ENCODE assay signal across 1 cellular context in genomic region chr17:28726912-28727726, GRCh38.
A peak's percentile ranks its signal among the peaks of the same experiment; 100 is the strongest.
TF ChIP-seq lines count a peak whose summit lies in the region.

No MANE protein-coding gene starts in this region.

TF ChIP-seq in K562, 482 proteins besides CTCF, POLR2A, EP300 and RAD21 (continued from another document and continues in another):
- TF ChIP-seq ZBTB2 (IDR thresholded peaks at IDR 0.05) (0 out of 2 replicates have a peak, but pooled peaks have one; percentile 27), TFAP4 (CRISPR knock-in tag; IDR thresholded peaks at IDR 0.05; ENCODE audit: borderline replicate concordance) (peak; percentile 99), ZEB2 (IDR thresholded peaks at IDR 0.05) (peak; percentile 73), RNF2 (IDR thresholded peaks at IDR 0.05) (peak; percentile 56; the same call in 1 of the 2 replicates), ARID1B (IDR thresholded peaks at IDR 0.05) (no peak), ZNF146 (CRISPR knock-in tag; IDR thresholded peaks at IDR 0.05; ENCODE audit: unreplicated experiment) (no peak), TCF7 (IDR thresholded peaks at IDR 0.05; ENCODE audit: borderline replicate concordance) (no peak; the same call in 1 of the 2 replicates), ZBTB33 (CRISPR knock-in tag; IDR thresholded peaks at IDR 0.05) (0 out of 2 replicates have a peak, but pooled peaks have one; percentile 49), NONO (IDR thresholded peaks at IDR 0.05; ENCODE audit: low read depth in 2 of 2, low read length in 1 of 2) (no peak), MNT (conservative IDR thresholded peaks at IDR 0.05) (no peak), PHB2 (IDR thresholded peaks at IDR 0.05; ENCODE audit: low read depth) (peak; percentile 45; the same call in 1 of the 2 replicates), HLTF (IDR thresholded peaks at IDR 0.05) (peak; percentile 23; the same call in 1 of the 2 replicates), NR1H2 (CRISPR knock-in tag; IDR thresholded peaks at IDR 0.05) (0 out of 2 replicates have a peak, but pooled peaks have one; percentile 73), NCOR1 (IDR thresholded peaks at IDR 0.05) (no peak), SMARCA5 (IDR thresholded peaks at IDR 0.05) (peak; percentile 86), PTTG1 (tag; IDR thresholded peaks at IDR 0.05; ENCODE audit: low read depth) (no peak), ZNF639 (CRISPR knock-in tag; conservative IDR thresholded peaks at IDR 0.05 in 1 of 2, IDR thresholded peaks at IDR 0.05 in 1 of 2) (peak in 1 of 2 experiments; percentile 27; a peak in 2 of 4 replicates), ADNP (tag; IDR thresholded peaks at IDR 0.05) (no peak), FOS (IDR thresholded peaks at IDR 0.05; ENCODE audit: extremely low read depth, insufficient read length) (no peak), ZBTB1 (CRISPR knock-in tag; IDR thresholded peaks at IDR 0.05; ENCODE audit: borderline replicate concordance, low read depth) (no peak), ZNF655 (CRISPR knock-in tag; IDR thresholded peaks at IDR 0.05) (no peak), HMG20A (CRISPR knock-in tag; conservative IDR thresholded peaks at IDR 0.05) (no peak), POLR2G (IDR thresholded peaks at IDR 0.05; ENCODE audit: low read depth, low read length) (peak; percentile 71), ZBTB34 (CRISPR knock-in tag; IDR thresholded peaks at IDR 0.05) (no peak), THRAP3 (IDR thresholded peaks at IDR 0.05; ENCODE audit: borderline replicate concordance) (no peak), HOMEZ (CRISPR knock-in tag; IDR thresholded peaks at IDR 0.05) (no peak), KLF10 (CRISPR knock-in tag; IDR thresholded peaks at IDR 0.05) (no peak), HDAC3 (IDR thresholded peaks at IDR 0.05; ENCODE audit: borderline replicate concordance, partially characterized antibody) (no peak), HNRNPLL (IDR thresholded peaks at IDR 0.05; ENCODE audit: low read depth, low read length, poor library complexity, severe bottlenecking) (no peak), FOXK1 (CRISPR knock-in tag; IDR thresholded peaks at IDR 0.05; ENCODE audit: borderline replicate concordance) (no peak), RBM17 (IDR thresholded peaks at IDR 0.05; ENCODE audit: borderline replicate concordance, low read depth, low read length) (no peak), TRIM28 (IDR thresholded peaks at IDR 0.05) (0 out of 2 replicates have a peak, but pooled peaks have one; percentile 7), ZNF76 (CRISPR knock-in tag; IDR thresholded peaks at IDR 0.05; ENCODE audit: borderline replicate concordance) (no peak), NR0B1 (IDR thresholded peaks at IDR 0.05; ENCODE audit: partially characterized antibody) (no peak), ZNF217 (CRISPR knock-in tag; IDR thresholded peaks at IDR 0.05) (no peak), ZNF239 (CRISPR knock-in tag; IDR thresholded peaks at IDR 0.05) (no peak), SMARCB1 (IDR thresholded peaks at IDR 0.05; ENCODE audit: insufficient read length, low read depth) (no peak), GATAD2B (IDR thresholded peaks at IDR 0.05; ENCODE audit: borderline replicate concordance) (no peak), TSC22D4 (tag; IDR thresholded peaks at IDR 0.05) (no peak), HMGXB4 (CRISPR knock-in tag; IDR thresholded peaks at IDR 0.05) (peak; percentile 91; the same call in 1 of the 2 replicates), RREB1 (CRISPR knock-in tag; IDR thresholded peaks at IDR 0.05) (no peak)
